Comparison of ENCODE assay signal across 15 cellular contexts in the genomic region with DNA sequence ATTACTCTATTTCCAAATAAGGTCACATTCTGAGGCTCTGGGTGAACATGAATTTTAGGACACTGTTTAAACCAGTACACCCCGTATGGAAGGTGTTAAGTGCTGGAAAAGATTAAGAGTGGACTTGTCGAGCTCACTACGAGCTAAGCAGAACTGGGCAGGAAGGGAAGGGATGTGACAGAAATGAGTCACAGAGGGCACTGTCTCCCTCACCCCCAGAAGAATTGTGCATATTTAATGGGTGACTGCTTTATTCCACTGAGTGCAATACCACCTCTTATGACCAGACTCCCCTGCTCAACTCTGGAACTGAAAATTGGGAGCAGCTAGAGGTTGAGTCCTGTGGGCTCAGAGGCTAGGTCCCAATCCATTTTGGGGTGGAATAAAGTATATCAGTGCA.
DNase-seq lines count a peak whose midpoint lies in the region; ATAC-seq and TF ChIP-seq lines count a peak whose summit lies in the region.
"Had no signal": no experiment of that assay in that cellular context is flagged by ENCODE, and none has a peak within 500 bp of the region (broad histone marks: within the 10 kb centered on the region; RNA-seq: fewer than 3 reads in every experiment).

No MANE protein-coding gene starts in this region.

- no peak overlapping the region for H3K4me2 ChIP-seq in SK-N-SH
- H3K4me2 ChIP-seq in mesendoderm (ENCODE audit: low read length), result no peak overlapping the region

- H3K36me3 ChIP-seq in SK-N-SH (replicated peaks in 1 of 2; ENCODE audit: control insufficient read depth in 1 of 2, insufficient read depth in 2 of 2, low read length in 1 of 2) (no peaks in the 10 kb centered on the region), mesendoderm (ENCODE audit: control insufficient read depth, insufficient read depth, low read length) (no peaks in the 10 kb centered on the region), prostate gland (no peaks in the 10 kb centered on the region)
- H3K36me3 ChIP-seq: adrenal gland, suprapubic skin had no signal

- H3K56ac ChIP-seq in mesendoderm (ENCODE audit: low read length), result no peak overlapping the region

- H3K4me3 ChIP-seq in SK-N-SH (ENCODE audit: low read depth in 2 of 2, low read length in 1 of 2) (no peak overlapping the region), mesendoderm (ENCODE audit: low read length) (no peak overlapping the region), prostate gland (no peak overlapping the region)
- H3K4me3 ChIP-seq: adrenal gland, suprapubic skin had no signal

- no peaks in the 10 kb centered on the region for H3F3A ChIP-seq in SK-N-SH (replicated peaks; ENCODE audit: insufficient read depth)

- H2BK120ac ChIP-seq in mesendoderm (ENCODE audit: low read depth, low read length), result no peak overlapping the region

- H3K27me3 ChIP-seq in SK-N-SH (ENCODE audit: insufficient read depth) (no peaks in the 10 kb centered on the region), mesendoderm (ENCODE audit: insufficient read depth, low read length, poor library complexity) (no peaks in the 10 kb centered on the region), prostate gland (replicated peaks; ENCODE audit: insufficient read depth) (no peaks in the 10 kb centered on the region)
- H3K27me3 ChIP-seq: suprapubic skin had no signal

- DNase-seq in SK-N-SH, result no peak
- peak; percentile 19 for DNase-seq in HK-2 (ENCODE audit: unreplicated experiment)
- DNase-seq in activated CD8-positive, alpha-beta T cell treated with anti-CD3 and anti-CD28 coated beads, Interleukin-2, amount 10 ng/mL, durations not matched to agents 7 days and 5 days, result no peak
- DNase-seq in mesendoderm, result peak; percentile 19
- DNase-seq in prostate gland (ENCODE audit: low spot score), result no peak
- DNase-seq in NOMO-1 treated with DMSO at 0.1 percent for 48 hours (lab: John Stamatoyannopoulos, UW; ENCODE audit: unreplicated experiment), result no peak
- DNase-seq: adrenal gland, Caco-2, cortex of kidney, NCI-H1417 treated with DMSO at 0.1 percent for 48 hours, NCI-H446 had no signal

- POLR2A ChIA-PET in SK-N-SH (lab: Yijun Ruan, JAX), result no interaction called here
- POLR2A ChIA-PET in activated CD8-positive, alpha-beta T cell treated with anti-CD3 and anti-CD28 coated beads, Interleukin-2, amount 10 ng/mL, durations not matched to agents 7 days and 5 days (lab: Charles Lee), result no interaction called here

- H3K4me3 Mint-ChIP-seq in activated CD8-positive, alpha-beta T cell treated with anti-CD3 and anti-CD28 coated beads, Interleukin-2, amount 10 ng/mL, durations not matched to agents 7 days and 5 days, result no peak overlapping the region
- H3K4me3 Mint-ChIP-seq: IgD-negative memory B cell had no signal

- H2BK15ac ChIP-seq in mesendoderm (replicated peaks; ENCODE audit: low read depth), result no peak overlapping the region

- H3K9me3 Mint-ChIP-seq in activated CD8-positive, alpha-beta T cell treated with anti-CD3 and anti-CD28 coated beads, Interleukin-2, amount 10 ng/mL, durations not matched to agents 7 days and 5 days (ENCODE audit: insufficient read depth), result no peaks in the 10 kb centered on the region

- TF ChIP-seq POLR2A in prostate gland (IDR thresholded peaks at IDR 0.05), result no peak

- H3K36me3 Mint-ChIP-seq in activated CD8-positive, alpha-beta T cell treated with anti-CD3 and anti-CD28 coated beads, Interleukin-2, amount 10 ng/mL, durations not matched to agents 7 days and 5 days (ENCODE audit: low read depth), result peaks cover 2% of the 10 kb centered on the region

- H3K4me1 Mint-ChIP-seq in activated CD8-positive, alpha-beta T cell treated with anti-CD3 and anti-CD28 coated beads, Interleukin-2, amount 10 ng/mL, durations not matched to agents 7 days and 5 days (ENCODE audit: low read depth), result peaks cover 50% of the 10 kb centered on the region

- ATAC-seq in SK-N-SH treated with all-trans-retinoic acid at 6 μM for 48 hours (peak; percentile 57), GM21619 (IDR thresholded peaks at IDR 0.05; ENCODE audit: unreplicated experiment) (no peak)
- peak; percentile 79 for ATAC-seq in activated CD8-positive, alpha-beta T cell treated with anti-CD3 and anti-CD28 coated beads, Interleukin-2, amount 10 ng/mL, durations not matched to agents 7 days and 5 days

- no peak for TF ChIP-seq RAD21 in SK-N-SH (IDR thresholded peaks at IDR 0.05; ENCODE audit: low read length)

- H3K9me2 ChIP-seq in SK-N-SH, result no peaks in the 10 kb centered on the region

- no peak overlapping the region for H3K4ac ChIP-seq in mesendoderm (ENCODE audit: low read depth, low read length)

- no peak overlapping the region for H2BK5ac ChIP-seq in mesendoderm (ENCODE audit: low read length)

- H3K27me3 Mint-ChIP-seq in activated CD8-positive, alpha-beta T cell treated with anti-CD3 and anti-CD28 coated beads, Interleukin-2, amount 10 ng/mL, durations not matched to agents 7 days and 5 days (ENCODE audit: low read depth), result no peaks in the 10 kb centered on the region

- H2AFZ ChIP-seq in SK-N-SH (ENCODE audit: low read depth), result no peak overlapping the region

- no peak overlapping the region for H3K18ac ChIP-seq in mesendoderm (ENCODE audit: low read length)

- WGBS in SK-N-SH (ENCODE audit: low lambda C conversion rate), result 15% methylated on average over 3 of the region's 3 CpGs
- WGBS in mesendoderm (ENCODE audit: extremely low coverage, insufficient coverage, low lambda C conversion rate), result no CpG with 5 or more reads among the region's 3 CpGs
- 60% methylated on average over 3 of the region's 3 CpGs for WGBS in prostate gland

- H3K27ac Mint-ChIP-seq in activated CD8-positive, alpha-beta T cell treated with anti-CD3 and anti-CD28 coated beads, Interleukin-2, amount 10 ng/mL, durations not matched to agents 7 days and 5 days, result peak overlapping the region; percentile 68
- H3K27ac Mint-ChIP-seq: IgD-negative memory B cell had no signal

- no peak overlapping the region for H4K8ac ChIP-seq in mesendoderm (ENCODE audit: low read depth, low read length)

- no peak for TF ChIP-seq EP300 in SK-N-SH (IDR thresholded peaks at IDR 0.05; ENCODE audit: borderline replicate concordance in 1 of 2, low read depth in 1 of 2, low read length in 1 of 2)

- intact Hi-C loops in prostate gland (cut with DNase I), result no loop called here

- no peak overlapping the region for H3K9ac ChIP-seq in SK-N-SH
- no peak overlapping the region for H3K9ac ChIP-seq in mesendoderm (ENCODE audit: low read length)

- CTCF ChIA-PET in SK-N-SH (lab: Yijun Ruan, JAX), result interaction anchor here (0.9 kb wide), 1 partner anchor 13 kb away, joined by 3 read pairs; no protein-coding TSS in a partner anchor
- CTCF ChIA-PET in activated CD8-positive, alpha-beta T cell treated with anti-CD3 and anti-CD28 coated beads, Interleukin-2, amount 10 ng/mL, durations not matched to agents 7 days and 5 days (lab: Charles Lee), result interaction anchor here (2.4 to 2.8 kb wide), 2 partner anchors 9 to 11 kb away, joined by 8 to 10 read pairs; no protein-coding TSS in a partner anchor

- no peaks in the 10 kb centered on the region for H3K79me2 ChIP-seq in SK-N-SH (ENCODE audit: insufficient read depth)
- H3K79me2 ChIP-seq in mesendoderm (ENCODE audit: control insufficient read depth, insufficient read depth, low read length), result no peaks in the 10 kb centered on the region

- H3K23ac ChIP-seq in mesendoderm (ENCODE audit: low read length), result no peak overlapping the region

- no peaks in the 10 kb centered on the region for H3K9me3 ChIP-seq in SK-N-SH
- no peaks in the 10 kb centered on the region for H3K9me3 ChIP-seq in prostate gland
- H3K9me3 ChIP-seq: adrenal gland, Caco-2, suprapubic skin had no signal

- H2AK5ac ChIP-seq in mesendoderm (ENCODE audit: low read length), result no peak overlapping the region

- no peak overlapping the region for H4K5ac ChIP-seq in mesendoderm (ENCODE audit: low read length)

- H4K20me1 ChIP-seq in SK-N-SH (ENCODE audit: insufficient read depth), result no peaks in the 10 kb centered on the region

- H3K4me1 ChIP-seq in SK-N-SH (ENCODE audit: control insufficient read depth in 1 of 2, insufficient read depth in 2 of 2, low read depth in 1 of 2, low read length in 1 of 2) (no peaks in the 10 kb centered on the region), mesendoderm (ENCODE audit: control insufficient read depth, low read depth, low read length) (no peaks in the 10 kb centered on the region), prostate gland (replicated peaks) (no peaks in the 10 kb centered on the region)
- H3K4me1 ChIP-seq: adrenal gland, Caco-2, suprapubic skin had no signal

- H3K27ac ChIP-seq in SK-N-SH (ENCODE audit: low read depth in 2 of 2, low read length in 1 of 2) (no peak overlapping the region), mesendoderm (ENCODE audit: low read depth, low read length) (no peak overlapping the region), prostate gland (no peak overlapping the region)
- H3K27ac ChIP-seq: adrenal gland, suprapubic skin had no signal

- no peaks in the 10 kb centered on the region for H3K79me1 ChIP-seq in mesendoderm (ENCODE audit: low read length)

- no peak for TF ChIP-seq CTCF in SK-N-SH (IDR thresholded peaks at IDR 0.05)
- TF ChIP-seq CTCF in prostate gland (IDR thresholded peaks at IDR 0.05), result no peak

TF ChIP-seq in SK-N-SH treated with all-trans-retinoic acid at 6 μM for 48 hours, 23 proteins besides CTCF, POLR2A, EP300 and RAD21 (continues in another document):
- TF ChIP-seq, protein P1, sequence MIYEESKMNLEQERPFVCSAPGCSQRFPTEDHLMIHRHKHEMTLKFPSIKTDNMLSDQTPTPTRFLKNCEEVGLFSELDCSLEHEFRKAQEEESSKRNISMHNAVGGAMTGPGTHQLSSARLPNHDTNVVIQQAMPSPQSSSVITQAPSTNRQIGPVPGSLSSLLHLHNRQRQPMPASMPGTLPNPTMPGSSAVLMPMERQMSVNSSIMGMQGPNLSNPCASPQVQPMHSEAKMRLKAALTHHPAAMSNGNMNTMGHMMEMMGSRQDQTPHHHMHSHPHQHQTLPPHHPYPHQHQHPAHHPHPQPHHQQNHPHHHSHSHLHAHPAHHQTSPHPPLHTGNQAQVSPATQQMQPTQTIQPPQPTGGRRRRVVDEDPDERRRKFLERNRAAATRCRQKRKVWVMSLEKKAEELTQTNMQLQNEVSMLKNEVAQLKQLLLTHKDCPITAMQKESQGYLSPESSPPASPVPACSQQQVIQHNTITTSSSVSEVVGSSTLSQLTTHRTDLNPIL (CRISPR knock-in tag; IDR thresholded peaks at IDR 0.05; ENCODE audit: low read depth), result no peak
- TF ChIP-seq ARNTL (CRISPR knock-in tag; IDR thresholded peaks at IDR 0.05; ENCODE audit: borderline replicate concordance, low read depth), result no peak

TF ChIP-seq in SK-N-SH, 30 proteins besides CTCF, POLR2A, EP300 and RAD21:
- TF ChIP-seq FOSL2 (IDR thresholded peaks at IDR 0.05; ENCODE audit: borderline replicate concordance, low read depth) (no peak), RFX5 (IDR thresholded peaks at IDR 0.05; ENCODE audit: low read length) (no peak)

Comparison
In these comparisons a context has a peak if more than half of its experiments do, and no peak if none do; other contexts are left out.
1. DNase-seq: peak in HK-2 (single experiment) and mesendoderm (single experiment); none in SK-N-SH (single experiment), activated CD8-positive, alpha-beta T cell treated with anti-CD3 and anti-CD28 coated beads, Interleukin-2, amount 10 ng/mL, durations not matched to agents 7 days and 5 days (single experiment), prostate gland (single experiment) and NOMO-1 treated with DMSO at 0.1 percent for 48 hours (single experiment).